ENCODE assay signal across 17 cellular contexts in genomic region chr20:35801865-35802264, GRCh38. TPM values are rescaled to one million over a fixed set of nuclear protein-coding genes. Genes with fewer than 3 reads are reported as not detected.
DNase-seq lines count a peak whose midpoint lies in the region; ATAC-seq and TF ChIP-seq lines count a peak whose summit lies in the region.
"Had no signal": no experiment of that assay in that cellular context is flagged by ENCODE, and none has a peak within 500 bp of the region (broad histone marks: within the 10 kb centered on the region; RNA-seq: fewer than 3 reads in every experiment).

No MANE protein-coding gene starts in this region.

- H3K4ac ChIP-seq in H9 (ENCODE audit: low read depth, low read length): no peak overlapping the region

- no peak for TF ChIP-seq CTCF in H9 (conservative IDR thresholded peaks at IDR 0.05)

- H3K9me3 ChIP-seq in H9 (ENCODE audit: control insufficient read depth, low read depth, low read length): no peaks in the 10 kb centered on the region
- H3K9me3 ChIP-seq: BLaER1 treated with 17β-estradiol and CSF1 and Interleukin-3, amounts not matched to agents 10 nM and 100 nM; left ventricle myocardium inferior; suprapubic skin had no signal

- H2BK120ac ChIP-seq in H9 (ENCODE audit: low read depth, low read length, poor library complexity, severe bottlenecking): no peak overlapping the region

- H3K4me2 ChIP-seq in H9 (ENCODE audit: insufficient read depth, insufficient read length, low read length): no peak overlapping the region
- H3K4me2 ChIP-seq: BLaER1 treated with 17β-estradiol and CSF1 and Interleukin-3, amounts not matched to agents 10 nM and 100 nM had no signal

- ATAC-seq in activated CD8-positive, alpha-beta memory T cell treated with anti-CD3 and anti-CD28 coated beads, Interleukin-2, amount 10 ng/mL, durations not matched to agents 7 days and 5 days: no peak
- ATAC-seq in activated naive CD8-positive, alpha-beta T cell treated with anti-CD3 and anti-CD28 coated beads, Interleukin-2, amount 50 U/mL, for 24 hours: no peak
- no peak for ATAC-seq in naive B cell (ENCODE audit: low read depth in 2 of 2)
- ATAC-seq in GM21423 (IDR thresholded peaks at IDR 0.05; ENCODE audit: unreplicated experiment): no peak
- ATAC-seq in esophagus mucosa: no peak

- no peak overlapping the region for H3K23ac ChIP-seq in H9 (ENCODE audit: insufficient read length, low read depth, low read length)

- H3K27me3 Mint-ChIP-seq in activated CD8-positive, alpha-beta memory T cell treated with anti-CD3 and anti-CD28 coated beads, Interleukin-2, amount 10 ng/mL, durations not matched to agents 7 days and 5 days: no peaks in the 10 kb centered on the region
- no peaks in the 10 kb centered on the region for H3K27me3 Mint-ChIP-seq in H9 (ENCODE audit: low read depth)
- H3K27me3 Mint-ChIP-seq in activated naive CD8-positive, alpha-beta T cell treated with anti-CD3 and anti-CD28 coated beads, Interleukin-2, amount 50 U/mL, for 24 hours: no peaks in the 10 kb centered on the region
- no peaks in the 10 kb centered on the region for H3K27me3 Mint-ChIP-seq in naive B cell

- no CpG with 5 or more reads among the region's 1 CpG for WGBS in H9 (ENCODE audit: extremely low coverage, insufficient read length, low lambda C conversion rate)

- no peak overlapping the region for H2AK5ac ChIP-seq in H9 (ENCODE audit: insufficient read length, low read length)

- H3K18ac ChIP-seq in H9 (ENCODE audit: insufficient read length, low read depth, low read length): no peak overlapping the region

- H4K8ac ChIP-seq in H9 (replicated peaks; ENCODE audit: insufficient read length, low read depth, low read length): no peak overlapping the region

- no peak overlapping the region for H2AFZ ChIP-seq in H9 (ENCODE audit: low read length)

- no peak overlapping the region for H3K56ac ChIP-seq in H9 (ENCODE audit: insufficient read length, low read depth, low read length)

- H3K4me3 Mint-ChIP-seq in activated CD8-positive, alpha-beta memory T cell treated with anti-CD3 and anti-CD28 coated beads, Interleukin-2, amount 10 ng/mL, durations not matched to agents 7 days and 5 days: no peak overlapping the region
- H3K4me3 Mint-ChIP-seq in H9 (no peak overlapping the region), naive B cell (peak overlapping the region in 1 of 8 donors; percentile 24)
- no peak overlapping the region for H3K4me3 Mint-ChIP-seq in activated naive CD8-positive, alpha-beta T cell treated with anti-CD3 and anti-CD28 coated beads, Interleukin-2, amount 50 U/mL, for 24 hours

- H2BK5ac ChIP-seq in H9 (ENCODE audit: insufficient read length, low read length): no peak overlapping the region

- no peaks in the 10 kb centered on the region for H4K20me1 ChIP-seq in H9 (ENCODE audit: control insufficient read depth, insufficient read depth, insufficient read length)

- no peak overlapping the region for H3K14ac ChIP-seq in H9 (ENCODE audit: insufficient read depth, low read length)

- no peak overlapping the region for H4K5ac ChIP-seq in H9 (ENCODE audit: insufficient read length, low read depth, low read length)

- no peaks in the 10 kb centered on the region; the same call in 1 of the 2 replicates for H3K79me2 ChIP-seq in H9 (ENCODE audit: insufficient read depth, low read length)

- H3T11ph ChIP-seq in H9 (ENCODE audit: low read length): no peak overlapping the region

- H3K9ac ChIP-seq in H9 (ENCODE audit: extremely low read depth, insufficient read length, low read length): no peak overlapping the region
- H3K9ac ChIP-seq: BLaER1 treated with 17β-estradiol and CSF1 and Interleukin-3, amounts not matched to agents 10 nM and 100 nM had no signal

- H4K91ac ChIP-seq in H9 (ENCODE audit: insufficient read length, low read depth, low read length): no peak overlapping the region

- no peaks in the 10 kb centered on the region for H3K23me2 ChIP-seq in H9 (ENCODE audit: insufficient read length, low read depth, low read length, poor library complexity, severe bottlenecking)

- H2BK12ac ChIP-seq in H9 (ENCODE audit: insufficient read length, low read depth, low read length): no peak overlapping the region

- no peaks in the 10 kb centered on the region for H3K9me3 Mint-ChIP-seq in activated CD8-positive, alpha-beta memory T cell treated with anti-CD3 and anti-CD28 coated beads, Interleukin-2, amount 10 ng/mL, durations not matched to agents 7 days and 5 days (ENCODE audit: low read depth)
- H3K9me3 Mint-ChIP-seq in H9: no peaks in the 10 kb centered on the region
- H3K9me3 Mint-ChIP-seq in activated naive CD8-positive, alpha-beta T cell treated with anti-CD3 and anti-CD28 coated beads, Interleukin-2, amount 50 U/mL, for 24 hours: no peaks in the 10 kb centered on the region
- no peaks in the 10 kb centered on the region for H3K9me3 Mint-ChIP-seq in naive B cell

- no peak overlapping the region for H2BK15ac ChIP-seq in H9 (ENCODE audit: low read depth, low read length)

- H3K4me1 ChIP-seq in H9 (ENCODE audit: insufficient read depth, low read length): no peaks in the 10 kb centered on the region
- H3K4me1 ChIP-seq: suprapubic skin had no signal

- peaks cover 9% of the 10 kb centered on the region for H3K4me1 Mint-ChIP-seq in activated CD8-positive, alpha-beta memory T cell treated with anti-CD3 and anti-CD28 coated beads, Interleukin-2, amount 10 ng/mL, durations not matched to agents 7 days and 5 days
- H3K4me1 Mint-ChIP-seq in H9 (peaks cover 2 to 3% of the 10 kb centered on the region in 2 experiments; a peak in 1 of 4 replicates), naive B cell (peaks cover 0 to 15% (median 5%) of the 10 kb centered on the region in 3 donors)
- no peaks in the 10 kb centered on the region for H3K4me1 Mint-ChIP-seq in activated naive CD8-positive, alpha-beta T cell treated with anti-CD3 and anti-CD28 coated beads, Interleukin-2, amount 50 U/mL, for 24 hours

- CTCF ChIA-PET in activated CD8-positive, alpha-beta memory T cell treated with anti-CD3 and anti-CD28 coated beads, Interleukin-2, amount 10 ng/mL, durations not matched to agents 7 days and 5 days (lab: Charles Lee): interaction anchor here (1.5 kb wide), 1 partner anchor 201 kb away, joined by 3 read pairs; no protein-coding TSS in a partner anchor

- no peaks in the 10 kb centered on the region for H3K27me3 ChIP-seq in H9 (ENCODE audit: insufficient read depth, low read length)
- H3K27me3 ChIP-seq: BLaER1 treated with 17β-estradiol and CSF1 and Interleukin-3, amounts not matched to agents 10 nM and 100 nM; MG63; suprapubic skin had no signal

- peak overlapping the region; percentile 2 for H3K27ac Mint-ChIP-seq in activated CD8-positive, alpha-beta memory T cell treated with anti-CD3 and anti-CD28 coated beads, Interleukin-2, amount 10 ng/mL, durations not matched to agents 7 days and 5 days
- H3K27ac Mint-ChIP-seq in H9: peak overlapping the region; percentile 0 to 40 (median 19); a peak in 3 of 7 replicates
- H3K27ac Mint-ChIP-seq in activated naive CD8-positive, alpha-beta T cell treated with anti-CD3 and anti-CD28 coated beads, Interleukin-2, amount 50 U/mL, for 24 hours: peak overlapping the region; percentile 52
- peak overlapping the region in 5 of 6 donors; percentile 29 to 89 (median 59) for H3K27ac Mint-ChIP-seq in naive B cell

- H3K27ac ChIP-seq in H9 (ENCODE audit: insufficient read length, low read depth, low read length): no peak overlapping the region
- H3K27ac ChIP-seq: BLaER1 treated with 17β-estradiol and CSF1 and Interleukin-3, amounts not matched to agents 10 nM and 100 nM; left ventricle myocardium inferior; suprapubic skin had no signal

- peaks cover 23% of the 10 kb centered on the region for H3K36me3 Mint-ChIP-seq in activated CD8-positive, alpha-beta memory T cell treated with anti-CD3 and anti-CD28 coated beads, Interleukin-2, amount 10 ng/mL, durations not matched to agents 7 days and 5 days
- H3K36me3 Mint-ChIP-seq in H9 (ENCODE audit: insufficient read depth in 1 of 3, low read depth in 3 of 3) (peaks cover 0 to 49% (median 36%) of the 10 kb centered on the region in 3 experiments), naive B cell (peaks cover 14 to 15% of the 10 kb centered on the region in 2 donors)
- H3K36me3 Mint-ChIP-seq in activated naive CD8-positive, alpha-beta T cell treated with anti-CD3 and anti-CD28 coated beads, Interleukin-2, amount 50 U/mL, for 24 hours (ENCODE audit: low read depth): peaks cover 28% of the 10 kb centered on the region

- no peak overlapping the region for H2BK20ac ChIP-seq in H9 (ENCODE audit: low read depth, low read length, poor library complexity, severe bottlenecking)

- peaks cover 2% of the 10 kb centered on the region for H3K79me1 ChIP-seq in H9 (ENCODE audit: insufficient read depth, low read depth, low read length, poor library complexity, severe bottlenecking)

- DNase-seq in activated CD8-positive, alpha-beta memory T cell treated with anti-CD3 and anti-CD28 coated beads, Interleukin-2, amount 10 ng/mL, durations not matched to agents 7 days and 5 days: no peak
- no peak for DNase-seq in activated CD8-positive, alpha-beta memory T cell treated with anti-CD3 and anti-CD28 coated beads for 24 hours
- DNase-seq in H9 (no peak), naive B cell (no peak)
- DNase-seq in activated naive CD8-positive, alpha-beta T cell treated with anti-CD3 and anti-CD28 coated beads, Interleukin-2, amount 50 U/mL, for 24 hours: no peak
- no peak for DNase-seq in effector CD4-positive, alpha-beta T cell
- DNase-seq: activated CD4-positive, alpha-beta T cell treated with anti-CD3 and anti-CD28 coated beads for 48 hours; activated naive CD4-positive, alpha-beta T cell treated with Interleukin-2 at 50 U/mL for 16 hours; IMR-90; left ventricle myocardium inferior; MG63; NCI-H1436 treated with DMSO at 0.1 percent for 48 hours; NCI-H524 had no signal

RNA-seq across cellular contexts. Expression of gene PHF20, which starts 30.1 kb away (rescaled TPM):
- total RNA-seq in activated CD8-positive, alpha-beta memory T cell treated with anti-CD3 and anti-CD28 coated beads, Interleukin-2, amount 10 ng/mL, durations not matched to agents 7 days and 5 days: 10 to 100 TPM; 50.8 to 52.4 TPM
- total RNA-seq in H9 (2021) (50.3 and 55.3 TPM in 2 replicates), esophagus mucosa (17.3 TPM)
- 100 to 1,000 TPM; 150 to 257 (median 154) TPM for polyA plus RNA-seq in naive B cell (ENCODE audit: low read depth in 6 of 6)

RNA-seq across cellular contexts. Expression of gene RBM39, which starts 59.8 kb away (rescaled TPM):
- total RNA-seq in activated CD8-positive, alpha-beta memory T cell treated with anti-CD3 and anti-CD28 coated beads, Interleukin-2, amount 10 ng/mL, durations not matched to agents 7 days and 5 days: 100 to 1,000 TPM; 357 to 360 TPM
- 335 and 347 TPM in 2 replicates for total RNA-seq in H9 (2021)
- 100 to 1,000 TPM in 5 of 6 donors, 10 to 100 TPM in 1; 85.4 to 213 (median 173) TPM for polyA plus RNA-seq in naive B cell (ENCODE audit: low read depth in 6 of 6)
- 139 TPM for total RNA-seq in esophagus mucosa

Comparison
In these comparisons a context has a peak if more than half of its experiments do, and no peak if none do; other contexts are left out.
1. H3K27ac Mint-ChIP-seq: peak in every context shown above with its lines; median percentile 59 in naive B cell; 52 in activated naive CD8-positive, alpha-beta T cell treated with anti-CD3 and anti-CD28 coated beads, Interleukin-2, amount 50 U/mL, for 24 hours; 19 in H9; 2 in activated CD8-positive, alpha-beta memory T cell treated with anti-CD3 and anti-CD28 coated beads, Interleukin-2, amount 10 ng/mL, durations not matched to agents 7 days and 5 days.